In genomic region chr15:92011611-92012367, GRCh38 we compare ENCODE assay signal across 7 cellular contexts.
DNase-seq lines count a peak whose midpoint lies in the region; ATAC-seq, FAIRE-seq and TF ChIP-seq lines count a peak whose summit lies in the region.

No MANE protein-coding gene starts in this region.

- H3K4me3 ChIP-seq in epithelial cell of proximal tubule (ENCODE audit: low read depth, low read length): no peak overlapping the region

- no peak for TF ChIP-seq CTCF in epithelial cell of proximal tubule (conservative IDR thresholded peaks at IDR 0.05; ENCODE audit: low read depth, low read length)

- peak; percentile 51 for ATAC-seq in HG03432 (IDR thresholded peaks at IDR 0.05; ENCODE audit: unreplicated experiment)
- ATAC-seq in sciatic nerve: no peak
- no peak for ATAC-seq in HG02852 (IDR thresholded peaks at IDR 0.05; ENCODE audit: unreplicated experiment)

- DNase-seq in RCC 7860 (ENCODE audit: low spot score) (peak; percentile 53), epithelial cell of proximal tubule (ENCODE audit: low read depth) (peak; percentile 20), sciatic nerve (ENCODE audit: low spot score) (no peak), dermis blood vessel endothelial cell (no peak)
- peak in 2 of 3 donors; percentile 7 to 28 for DNase-seq in stimulated activated CD4-positive, alpha-beta T cell treated with anti-CD3 and anti-CD28 coated beads, Interleukin-12 subunit alpha, Interleukin-12 subunit beta, amount 100 ng/mL, for 48 hours (ENCODE audit: low read depth in 2 of 3, low spot score in 1 of 3)

- FAIRE-seq in RCC 7860 (lab: Jason Lieb, UNC): no peak

- intact Hi-C loops in sciatic nerve (cut with DNase I): no loop called here

Comparison
In these comparisons a context has a peak if more than half of its experiments do, and no peak if none do; other contexts are left out.
1. DNase-seq: peak in RCC 7860 (single experiment), epithelial cell of proximal tubule (single experiment) and stimulated activated CD4-positive, alpha-beta T cell treated with anti-CD3 and anti-CD28 coated beads, Interleukin-12 subunit alpha, Interleukin-12 subunit beta, amount 100 ng/mL, for 48 hours (2 of 3); none in sciatic nerve (single experiment) and dermis blood vessel endothelial cell (single experiment).